In the genomic region with DNA sequence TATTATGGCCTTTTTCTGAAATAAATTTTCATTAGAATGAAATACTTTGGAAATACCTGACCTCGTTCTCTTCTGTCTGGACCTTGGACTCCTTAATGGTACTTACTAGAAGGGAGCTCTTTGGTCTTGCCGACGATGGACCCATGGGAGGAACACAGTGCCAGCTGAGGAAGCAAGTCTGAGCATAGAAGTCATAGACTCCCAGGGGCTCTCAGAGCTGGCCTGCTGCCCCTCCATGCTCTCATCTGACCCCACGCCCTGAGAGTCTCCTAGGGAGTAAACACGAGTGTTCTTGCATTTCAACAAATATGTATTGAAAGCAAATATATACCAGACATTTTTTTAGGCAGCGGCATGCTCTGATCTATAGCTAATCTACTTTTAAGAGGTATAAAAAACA, we compare ENCODE assay signal across 1 cellular context.
TF ChIP-seq lines count a peak whose summit lies in the region.

No MANE protein-coding gene starts in this region.

TF ChIP-seq in HepG2, 621 proteins besides CTCF, POLR2A, EP300 and RAD21 (continued from another document):
- TF ChIP-seq PHF5A (CRISPR knock-in tag; IDR thresholded peaks at IDR 0.05; ENCODE audit: low read depth, unreplicated experiment) (no peak), ZNF230 (CRISPR knock-in tag; IDR thresholded peaks at IDR 0.05) (no peak)
